Comparison of ENCODE assay signal across 12 cellular contexts in genomic region chr18:35071819-35072247, GRCh38. TPM values are rescaled to one million over a fixed set of nuclear protein-coding genes. Genes with fewer than 3 reads are reported as not detected.
DNase-seq lines count a peak whose midpoint lies in the region; ATAC-seq and TF ChIP-seq lines count a peak whose summit lies in the region.
"Had no signal": no experiment of that assay in that cellular context is flagged by ENCODE, and none has a peak within 500 bp of the region (broad histone marks: within the 10 kb centered on the region; RNA-seq: fewer than 3 reads in every experiment).

No MANE protein-coding gene starts in this region.

- no peak for TF ChIP-seq CTCF in GM12865 (IDR thresholded peaks at IDR 0.05; ENCODE audit: insufficient read depth, low read depth, low read length, missing control alignments)
- TF ChIP-seq CTCF in esophagus squamous epithelium (IDR thresholded peaks at IDR 0.05): no peak

- DNase-seq in GM12865 (ENCODE audit: low read depth): peak; percentile 32
- DNase-seq in left ventricle myocardium superior: no peak
- no peak for DNase-seq in SHP77 treated with DMSO at 0.1 percent for 48 hours (lab: John Stamatoyannopoulos, UW)
- DNase-seq in UCSD-AML1 (lab: John Stamatoyannopoulos, UW; ENCODE audit: unreplicated experiment): no peak
- DNase-seq in hippocampal formation (lab: John Stamatoyannopoulos, UW): no peak
- DNase-seq in esophagus squamous epithelium (lab: John Stamatoyannopoulos, UW): no peak
- DNase-seq: amygdala, Caco-2, kidney glomerular epithelial cell had no signal

- no peak for TF ChIP-seq POLR2A in esophagus squamous epithelium (IDR thresholded peaks at IDR 0.05)

- WGBS in esophagus squamous epithelium, 2 donors: 54 to 59% methylated on average over 3 of the region's 3 CpGs

- no peaks in the 10 kb centered on the region for H3K27me3 ChIP-seq in esophagus squamous epithelium

- no peaks in the 10 kb centered on the region for H3K9me3 ChIP-seq in esophagus squamous epithelium
- H3K9me3 ChIP-seq: Caco-2 had no signal

- peaks cover 0 to 31% (median 3%) of the 10 kb centered on the region in 3 donors for H3K4me1 ChIP-seq in esophagus squamous epithelium
- H3K4me1 ChIP-seq: Caco-2 had no signal

- intact Hi-C loops in left ventricle myocardium superior (cut with micrococcal nuclease): no loop called here
- intact Hi-C loops in esophagus squamous epithelium (cut with DNase I): no loop called here

- H3K36me3 ChIP-seq in esophagus squamous epithelium: peaks cover 0 to 12% (median 0%) of the 10 kb centered on the region in 3 donors

- no peak overlapping the region for H3K4me3 ChIP-seq in GM12865 (ENCODE audit: low read depth, low read length)
- no peak overlapping the region for H3K4me3 ChIP-seq in esophagus squamous epithelium
- H3K4me3 ChIP-seq: SK-N-MC had no signal

- H3K27ac ChIP-seq in esophagus squamous epithelium: peak overlapping the region in 2 of 4 donors; percentile 31 to 40
- H3K27ac ChIP-seq: SK-N-MC had no signal

- peak; percentile 71 for ATAC-seq in GM21526 (IDR thresholded peaks at IDR 0.05; ENCODE audit: low FRiP score, unreplicated experiment)
- ATAC-seq in HG03521 (IDR thresholded peaks at IDR 0.05; ENCODE audit: unreplicated experiment): peak; percentile 60
- peak; percentile 46 for ATAC-seq in left ventricle myocardium superior

RNA-seq across cellular contexts. Expression of gene MAPRE2, which starts 30.6 kb away (rescaled TPM):
- total RNA-seq in left ventricle myocardium superior (111 TPM), esophagus squamous epithelium (1 to 10 TPM; 1.5 to 9.0 (median 5.0) TPM)

Comparison
In these comparisons a context has a peak if more than half of its experiments do, and no peak if none do; other contexts are left out.
1. RNA of gene MAPRE2, which starts 30.6 kb away (total RNA-seq): 111 TPM in left ventricle myocardium superior (single experiment); 1.5 to 9.0 TPM in esophagus squamous epithelium; every median in the first group is over 10 times any median in the second.
2. Peak in every context shown above with its lines, with median percentiles within 50 percentile points of each other: ATAC-seq.